Comparison of ENCODE assay signal across 8 cellular contexts in the genomic region with DNA sequence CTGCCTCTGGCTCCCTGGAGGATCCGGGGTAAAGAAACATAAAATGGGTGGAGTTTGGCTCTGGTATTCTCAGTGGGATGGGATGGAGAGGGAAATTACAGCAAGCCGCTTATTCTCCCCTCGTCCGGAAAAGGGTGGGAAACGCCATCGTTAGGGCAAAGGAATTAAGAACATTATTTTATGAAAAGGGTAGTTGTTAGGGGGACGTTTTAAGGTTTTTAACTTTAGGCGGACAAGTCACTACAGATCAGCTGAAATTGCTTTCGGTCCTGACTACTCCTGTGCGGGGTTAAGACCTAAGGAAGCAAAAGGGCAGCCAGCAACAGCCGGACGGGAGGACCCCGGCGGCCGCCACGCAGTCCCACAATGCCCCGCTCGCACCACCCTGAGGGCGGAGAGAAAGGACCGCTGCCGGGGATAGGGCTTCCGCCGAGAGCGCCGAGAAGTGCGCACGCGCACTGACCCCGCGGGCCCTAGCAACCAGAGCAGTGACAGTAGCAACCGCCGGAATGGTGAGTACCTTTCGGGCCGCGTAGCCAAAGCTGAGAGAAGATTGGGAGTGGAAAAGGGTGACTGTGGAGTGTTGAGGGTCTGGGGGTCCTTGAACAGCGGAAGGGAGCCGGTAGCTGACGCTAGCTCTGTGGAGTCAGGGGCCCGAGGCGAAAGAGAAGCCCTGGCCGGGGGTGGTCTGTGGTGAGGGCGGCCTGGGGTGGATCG. TPM values are rescaled to one million over a fixed set of nuclear protein-coding genes. Genes with fewer than 3 reads are reported as not detected.
DNase-seq lines count a peak whose midpoint lies in the region; ATAC-seq and TF ChIP-seq lines count a peak whose summit lies in the region.

A gene with protein sequence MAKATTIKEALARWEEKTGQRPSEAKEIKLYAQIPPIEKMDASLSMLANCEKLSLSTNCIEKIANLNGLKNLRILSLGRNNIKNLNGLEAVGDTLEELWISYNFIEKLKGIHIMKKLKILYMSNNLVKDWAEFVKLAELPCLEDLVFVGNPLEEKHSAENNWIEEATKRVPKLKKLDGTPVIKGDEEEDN (plus strand): TSS at position 456 of the 717 bp plus-strand sequence. CDS start 54 bp downstream, at position 510.

- peak within 1 kb of the TSS; percentile 89 to 94 (median 92) for H3K27ac Mint-ChIP-seq in CD14-positive monocyte

- H3K4me1 ChIP-seq in liver (ENCODE audit: control insufficient read depth in 4 of 4, insufficient read depth in 4 of 4, low read length in 3 of 4) = peaks cover 0 to 13% (median 13%) of the 10 kb centered on the region in 4 donors

- no peaks in the 10 kb centered on the region for H3K9me3 ChIP-seq in liver (ENCODE audit: control insufficient read depth in 4 of 4, low read length in 3 of 4)

- H3K4me3 ChIP-seq in liver (ENCODE audit: low read depth in 1 of 3, low read length in 3 of 3) = peak within 1 kb of the TSS; percentile 74 to 99 (median 88)

- ATAC-seq in GM19397 (IDR thresholded peaks at IDR 0.05; ENCODE audit: unreplicated experiment) (peak; percentile 99), HG03565 (IDR thresholded peaks at IDR 0.05; ENCODE audit: unreplicated experiment) (peak; percentile 84)

- TF ChIP-seq CTCF in CD14-positive monocyte (IDR thresholded peaks at IDR 0.05) (no peak), liver (IDR thresholded peaks at IDR 0.05; ENCODE audit: low read depth, low read length, missing input control) (no peak)

- intact Hi-C loops in CD14-positive monocyte (cut with micrococcal nuclease) = no loop called here

- H3K27me3 ChIP-seq in liver (ENCODE audit: control insufficient read depth in 4 of 4, insufficient read depth in 4 of 4, low read length in 3 of 4) = no peaks in the 10 kb centered on the region

- under 1% methylated on average over 43 of the region's 43 CpGs for WGBS in liver

- no peaks in the 10 kb centered on the region for H3K36me3 ChIP-seq in liver (ENCODE audit: control insufficient read depth in 4 of 4, insufficient read depth in 3 of 4, low read depth in 1 of 4, low read length in 3 of 4)

- H3K9me3 Mint-ChIP-seq in CD14-positive monocyte = no peaks in the 10 kb centered on the region

- peak; percentile 87 for DNase-seq in CD14-positive monocyte (ENCODE audit: low spot score)
- peak; percentile 90 for DNase-seq in NCI-H748 treated with DMSO at 0.1 percent for 48 hours (lab: John Stamatoyannopoulos, UW)
- DNase-seq in activated CD4-positive, alpha-beta T cell treated with anti-CD3 and anti-CD28 coated beads, Interleukin-2, amount 50 U/mL, for 4 hours = peak; percentile 84 to 86
- peak; percentile 82 to 90 for DNase-seq in dermis microvascular lymphatic vessel endothelial cell (ENCODE audit: low read depth in 2 of 2)
- DNase-seq in stimulated activated CD4-positive, alpha-beta T cell treated with anti-CD3 and anti-CD28 coated beads, Interleukin-4, amount 100 ng/mL, for 1 hour = peak; percentile 91

- H3K27ac ChIP-seq in liver (ENCODE audit: low read depth in 1 of 2, low read length in 2 of 2) = peak within 1 kb of the TSS; percentile 70 to 86

- H3K4me3 Mint-ChIP-seq in CD14-positive monocyte = peak within 1 kb of the TSS; percentile 87 to 96

- peak; percentile 46 to 67 for TF ChIP-seq RAD21 in liver (IDR thresholded peaks at IDR 0.05)

- peak within 1 kb of the TSS; percentile 54 to 95 for H3K9ac ChIP-seq in liver (ENCODE audit: low read depth in 1 of 2, low read length in 2 of 2)

- no peaks in the 10 kb centered on the region for H3K36me3 Mint-ChIP-seq in CD14-positive monocyte

- no peaks in the 10 kb centered on the region for H3K27me3 Mint-ChIP-seq in CD14-positive monocyte (ENCODE audit: low read depth in 3 of 3)

- peaks cover 13% of the 10 kb centered on the region for H3K4me1 Mint-ChIP-seq in CD14-positive monocyte

TF ChIP-seq in liver, 16 proteins besides CTCF, POLR2A, EP300 and RAD21:
- TF ChIP-seq RXRA (IDR thresholded peaks at IDR 0.05) (peak; percentile 29 to 51), REST (IDR thresholded peaks at IDR 0.05) (peak; percentile 54), ATF3 (IDR thresholded peaks at IDR 0.05) (no peak), FOXA2 (IDR thresholded peaks at IDR 0.05) (no peak), JUND (IDR thresholded peaks at IDR 0.05) (no peak), ZBTB33 (IDR thresholded peaks at IDR 0.05) (peak; percentile 19), EGR1 (IDR thresholded peaks at IDR 0.05; ENCODE audit: low read depth in 2 of 2) (no peak), YY1 (IDR thresholded peaks at IDR 0.05) (peak; percentile 91), GABPA (IDR thresholded peaks at IDR 0.05 in 1 of 2, conservative IDR thresholded peaks at IDR 0.05 in 1 of 2) (peak in 1 of 2 donors; percentile 84), FOXA1 (IDR thresholded peaks at IDR 0.05) (no peak), TAF1 (conservative IDR thresholded peaks at IDR 0.05) (peak; percentile 46), NR2F2 (IDR thresholded peaks at IDR 0.05) (peak; percentile 96), HNF4A (conservative IDR thresholded peaks at IDR 0.05) (peak in 1 of 2 donors; percentile 47), HNF4G (IDR thresholded peaks at IDR 0.05) (no peak), SP1 (IDR thresholded peaks at IDR 0.05) (peak; percentile 53)
- TF ChIP-seq, protein P1, sequence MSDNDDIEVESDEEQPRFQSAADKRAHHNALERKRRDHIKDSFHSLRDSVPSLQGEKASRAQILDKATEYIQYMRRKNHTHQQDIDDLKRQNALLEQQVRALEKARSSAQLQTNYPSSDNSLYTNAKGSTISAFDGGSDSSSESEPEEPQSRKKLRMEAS (IDR thresholded peaks at IDR 0.05) = no peak

RNA-seq across cellular contexts. Expression of the gene that starts here (rescaled TPM):
- polyA plus RNA-seq in CD14-positive monocyte (1 to 10 TPM; 2.0 to 3.4 TPM), liver (1 to 10 TPM; 1.9 to 2.1 TPM)
- total RNA-seq in dermis microvascular lymphatic vessel endothelial cell (4.7 and 5.1 TPM in 2 replicates), liver (1 to 10 TPM; 2.6 to 3.4 TPM)

Comparison
In these comparisons a context has a peak if more than half of its experiments do, and no peak if none do; other contexts are left out.
1. Peak in every context shown above with its lines: DNase-seq, ATAC-seq, H3K4me3 ChIP-seq and H3K27ac ChIP-seq.